9 cellular contexts compared by ENCODE assay signal in genomic region chr19:49331616-49332055, GRCh38. TPM values are rescaled to one million over a fixed set of nuclear protein-coding genes. Genes with fewer than 3 reads are reported as not detected.
DNase-seq lines count a peak whose midpoint lies in the region; ATAC-seq lines count a peak whose summit lies in the region.
"Had no signal": no experiment of that assay in that cellular context is flagged by ENCODE, and none has a peak within 500 bp of the region (broad histone marks: within the 10 kb centered on the region; RNA-seq: fewer than 3 reads in every experiment).

No MANE protein-coding gene starts in this region.

- peaks cover 27% of the 10 kb centered on the region for H3K36me3 Mint-ChIP-seq in activated CD4-positive, alpha-beta T cell treated with anti-CD3 and anti-CD28 coated beads, Interleukin-2, amount 10 ng/mL, durations not matched to agents 24 days and 14 days (ENCODE audit: low read depth)
- H3K36me3 Mint-ChIP-seq in effector memory CD8-positive, alpha-beta T cell (ENCODE audit: insufficient read depth) = peaks cover 14% of the 10 kb centered on the region
- peaks cover 10 to 27% (median 21%) of the 10 kb centered on the region in 5 donors for H3K36me3 Mint-ChIP-seq in naive thymus-derived CD4-positive, alpha-beta T cell

- intact Hi-C loops in activated CD4-positive, alpha-beta T cell treated with anti-CD3 and anti-CD28 coated beads, Interleukin-2, amount 10 ng/mL, durations not matched to agents 24 days and 14 days (cut with micrococcal nuclease) = no loop called here
- intact Hi-C loops in naive thymus-derived CD4-positive, alpha-beta T cell (cut with micrococcal nuclease) = loop anchor here in 1 of 2 donors (1.0 to 10.0 kb wide), 3 partner anchors 32 to 533 kb away; partner anchors contain the start of genes DKKL1, GYS1, PNKP and RUVBL2

- in situ Hi-C loops in HAP-1 (cut with MboI; ENCODE audit: low sequenced_read_pairs) = no loop called here

- CTCF ChIA-PET in naive thymus-derived CD4-positive, alpha-beta T cell (lab: Charles Lee) = interaction anchor here (0.6 kb wide), 1 partner anchor 16 kb away, joined by 3 read pairs; no protein-coding TSS in a partner anchor

- no peaks in the 10 kb centered on the region for H3K27me3 ChIP-seq in HAP-1 (ENCODE audit: low read depth)
- H3K27me3 ChIP-seq in naive thymus-derived CD4-positive, alpha-beta T cell (ENCODE audit: control insufficient read depth in 2 of 2, insufficient read depth in 2 of 2, low read length in 2 of 2) = no peaks in the 10 kb centered on the region
- H3K27me3 ChIP-seq: SJSA1 had no signal

- H3K4me3 Mint-ChIP-seq in activated CD4-positive, alpha-beta T cell treated with anti-CD3 and anti-CD28 coated beads, Interleukin-2, amount 10 ng/mL, durations not matched to agents 24 days and 14 days = peak overlapping the region; percentile 39
- peak overlapping the region in 1 of 2 donors; percentile 19 for H3K4me3 Mint-ChIP-seq in effector memory CD8-positive, alpha-beta T cell
- peak overlapping the region in 9 of 10 donors; percentile 14 to 99 (median 49) for H3K4me3 Mint-ChIP-seq in naive thymus-derived CD4-positive, alpha-beta T cell

- POLR2A ChIA-PET in naive thymus-derived CD4-positive, alpha-beta T cell (lab: Charles Lee) = interaction anchor here (0.6 to 1.1 kb wide), 3 partner anchors 23 to 309 kb away, joined by 3 read pairs; no protein-coding TSS in a partner anchor

- peaks cover 60% of the 10 kb centered on the region for H3K4me1 Mint-ChIP-seq in activated CD4-positive, alpha-beta T cell treated with anti-CD3 and anti-CD28 coated beads, Interleukin-2, amount 10 ng/mL, durations not matched to agents 24 days and 14 days
- H3K4me1 Mint-ChIP-seq in effector memory CD8-positive, alpha-beta T cell (ENCODE audit: low read depth in 2 of 2) = peaks cover 55 to 64% of the 10 kb centered on the region in 2 donors
- H3K4me1 Mint-ChIP-seq in naive thymus-derived CD4-positive, alpha-beta T cell = peaks cover 54 to 80% (median 70%) of the 10 kb centered on the region in 7 donors

- no peaks in the 10 kb centered on the region for H3K9me3 Mint-ChIP-seq in activated CD4-positive, alpha-beta T cell treated with anti-CD3 and anti-CD28 coated beads, Interleukin-2, amount 10 ng/mL, durations not matched to agents 24 days and 14 days
- no peaks in the 10 kb centered on the region for H3K9me3 Mint-ChIP-seq in effector memory CD8-positive, alpha-beta T cell
- no peaks in the 10 kb centered on the region for H3K9me3 Mint-ChIP-seq in naive thymus-derived CD4-positive, alpha-beta T cell

- H3K36me3 ChIP-seq in HAP-1 (replicated peaks) = no peaks in the 10 kb centered on the region
- H3K36me3 ChIP-seq in naive thymus-derived CD4-positive, alpha-beta T cell (ENCODE audit: control insufficient read depth in 2 of 3, insufficient read depth in 3 of 3, low read length in 3 of 3) = peaks cover 0 to 15% (median 0%) of the 10 kb centered on the region in 3 experiments
- H3K36me3 ChIP-seq: SJSA1 had no signal

- DNase-seq in ELR (ENCODE audit: low read depth) (peak; percentile 53), HAP-1 (ENCODE audit: low spot score in 2 of 2) (peak; percentile 56 to 62), NCI-H2227 treated with DMSO at 0.1 percent for 48 hours (lab: John Stamatoyannopoulos, UW) (peak; percentile 7), NCI-H510A treated with DMSO at 0.1 percent for 48 hours (lab: John Stamatoyannopoulos, UW) (no peak)
- DNase-seq in activated CD4-positive, alpha-beta T cell treated with anti-CD3 and anti-CD28 coated beads, Interleukin-2, amount 10 ng/mL, durations not matched to agents 24 days and 14 days = peak; percentile 90
- DNase-seq in effector memory CD8-positive, alpha-beta T cell = peak; percentile 38 to 48 (median 45)
- DNase-seq in naive thymus-derived CD4-positive, alpha-beta T cell = peak in 8 of 9 donors; percentile 48 to 76 (median 65)

- H3K4me3 ChIP-seq in HAP-1 = no peak overlapping the region
- no peak overlapping the region for H3K4me3 ChIP-seq in naive thymus-derived CD4-positive, alpha-beta T cell (ENCODE audit: low read length)
- H3K4me3 ChIP-seq: SJSA1 had no signal

- no peaks in the 10 kb centered on the region for H3K9me3 ChIP-seq in HAP-1
- no peaks in the 10 kb centered on the region for H3K9me3 ChIP-seq in naive thymus-derived CD4-positive, alpha-beta T cell (ENCODE audit: control insufficient read depth in 2 of 3, low read length in 3 of 3)
- H3K9me3 ChIP-seq: SJSA1 had no signal

- peak overlapping the region; percentile 44 for H3K27ac Mint-ChIP-seq in activated CD4-positive, alpha-beta T cell treated with anti-CD3 and anti-CD28 coated beads, Interleukin-2, amount 10 ng/mL, durations not matched to agents 24 days and 14 days
- H3K27ac Mint-ChIP-seq in effector memory CD8-positive, alpha-beta T cell = peak overlapping the region; percentile 28 to 83
- peak overlapping the region; percentile 54 to 99 (median 87) for H3K27ac Mint-ChIP-seq in naive thymus-derived CD4-positive, alpha-beta T cell

- H3K4me1 ChIP-seq in HAP-1 = no peaks in the 10 kb centered on the region
- peaks cover 37 to 44% of the 10 kb centered on the region in 2 donors for H3K4me1 ChIP-seq in naive thymus-derived CD4-positive, alpha-beta T cell (ENCODE audit: control insufficient read depth in 2 of 2, insufficient read depth in 2 of 2, low read length in 2 of 2)
- H3K4me1 ChIP-seq: SJSA1 had no signal

- peak; percentile 65 for ATAC-seq in effector memory CD8-positive, alpha-beta T cell (replicated peaks)
- peak; percentile 83 for ATAC-seq in naive thymus-derived CD4-positive, alpha-beta T cell
- ATAC-seq in HG03460 (IDR thresholded peaks at IDR 0.05; ENCODE audit: unreplicated experiment) = no peak

- H3K27me3 Mint-ChIP-seq in activated CD4-positive, alpha-beta T cell treated with anti-CD3 and anti-CD28 coated beads, Interleukin-2, amount 10 ng/mL, durations not matched to agents 24 days and 14 days = no peaks in the 10 kb centered on the region
- H3K27me3 Mint-ChIP-seq in effector memory CD8-positive, alpha-beta T cell = no peaks in the 10 kb centered on the region
- no peaks in the 10 kb centered on the region for H3K27me3 Mint-ChIP-seq in naive thymus-derived CD4-positive, alpha-beta T cell

- peak overlapping the region; percentile 4 for H3K27ac ChIP-seq in naive thymus-derived CD4-positive, alpha-beta T cell (ENCODE audit: low read depth, low read length)
- H3K27ac ChIP-seq: SJSA1 had no signal

RNA-seq across cellular contexts. Expression of gene CD37, which starts 3.6 kb away (rescaled TPM):
- total RNA-seq in activated CD4-positive, alpha-beta T cell treated with anti-CD3 and anti-CD28 coated beads, Interleukin-2, amount 10 ng/mL, durations not matched to agents 24 days and 14 days = 131 and 134 TPM in 2 replicates
- total RNA-seq in naive thymus-derived CD4-positive, alpha-beta T cell = 100 to 1,000 TPM; 269 to 416 (median 345) TPM
- polyA plus RNA-seq in naive thymus-derived CD4-positive, alpha-beta T cell = 100 to 1,000 TPM; 192 to 226 TPM
- total RNA-seq: SJSA1 had no signal

RNA-seq across cellular contexts. Expression of gene SLC6A16, which starts 6.6 kb away (rescaled TPM):
- total RNA-seq in activated CD4-positive, alpha-beta T cell treated with anti-CD3 and anti-CD28 coated beads, Interleukin-2, amount 10 ng/mL, durations not matched to agents 24 days and 14 days = 0.69 and 1.3 TPM in 2 replicates
- total RNA-seq in naive thymus-derived CD4-positive, alpha-beta T cell = 1 to 10 TPM; 3.6 to 6.1 (median 5.3) TPM
- 1 to 10 TPM; 1.6 to 3.3 TPM for polyA plus RNA-seq in naive thymus-derived CD4-positive, alpha-beta T cell
- total RNA-seq: SJSA1 had no signal

RNA-seq across cellular contexts. Expression of gene TEAD2, which starts 30.6 kb away (rescaled TPM):
- not detected in 2 replicates for total RNA-seq in activated CD4-positive, alpha-beta T cell treated with anti-CD3 and anti-CD28 coated beads, Interleukin-2, amount 10 ng/mL, durations not matched to agents 24 days and 14 days
- total RNA-seq in naive thymus-derived CD4-positive, alpha-beta T cell = under 1 TPM in 1 of 5 experiments, not detected in 4; 0.29 TPM
- polyA plus RNA-seq in naive thymus-derived CD4-positive, alpha-beta T cell = not detected

RNA-seq across cellular contexts. Expression of gene DKKL1, which starts 32.0 kb away (rescaled TPM):
- not detected in 2 replicates for total RNA-seq in activated CD4-positive, alpha-beta T cell treated with anti-CD3 and anti-CD28 coated beads, Interleukin-2, amount 10 ng/mL, durations not matched to agents 24 days and 14 days
- total RNA-seq in naive thymus-derived CD4-positive, alpha-beta T cell = not detected
- not detected for polyA plus RNA-seq in naive thymus-derived CD4-positive, alpha-beta T cell

RNA-seq across cellular contexts. Expression of gene KASH5, which starts 56.4 kb away (rescaled TPM):
- total RNA-seq in activated CD4-positive, alpha-beta T cell treated with anti-CD3 and anti-CD28 coated beads, Interleukin-2, amount 10 ng/mL, durations not matched to agents 24 days and 14 days = 0.24 TPM in 1 of 2 replicates, not detected in the other
- total RNA-seq in naive thymus-derived CD4-positive, alpha-beta T cell = under 1 TPM in 3 of 5 experiments, not detected in 2; 0.27 to 0.97 (median 0.42) TPM
- not detected for polyA plus RNA-seq in naive thymus-derived CD4-positive, alpha-beta T cell
- total RNA-seq: SJSA1 had no signal
